In genomic region chr16:67278773-67279295, GRCh38 we compare ENCODE assay signal across 8 cellular contexts.
DNase-seq lines count a peak whose midpoint lies in the region; ATAC-seq and TF ChIP-seq lines count a peak whose summit lies in the region.

No MANE protein-coding gene starts in this region.

- peaks cover 40% of the 10 kb centered on the region for H3K27me3 Mint-ChIP-seq in nephron progenitor cell (ENCODE audit: low read depth, poor library complexity)

- peak overlapping the region; percentile 65 for H3K4me3 ChIP-seq in GM06990 (replicated peaks; ENCODE audit: low read depth, low read length)

- no peaks in the 10 kb centered on the region for H3K9me3 Mint-ChIP-seq in nephron progenitor cell

- no peak for DNase-seq in GM06990 (ENCODE audit: extremely low read depth, insufficient read length)
- DNase-seq in KG1 (lab: John Stamatoyannopoulos, UW), result peak; percentile 24
- DNase-seq in activated CD4-positive, alpha-beta T cell treated with anti-CD3 and anti-CD28 coated beads, Interleukin-2, amount 50 U/mL, for 24 hours (ENCODE audit: low read depth in 1 of 2, low spot score in 1 of 2), result peak; percentile 45 to 52
- DNase-seq in erythroblast (lab: John Stamatoyannopoulos, UW), result peak; percentile 68 to 73
- DNase-seq in nephron progenitor cell, result no peak
- no peak for DNase-seq in NCI-H345 (lab: John Stamatoyannopoulos, UW)

- TF ChIP-seq CTCF in GM06990 (IDR thresholded peaks at IDR 0.05; ENCODE audit: insufficient read depth, low read length, poor library complexity, severe bottlenecking) (peak; percentile 58), nephron progenitor cell (IDR thresholded peaks at IDR 0.05) (no peak)

- peaks cover 8% of the 10 kb centered on the region for H3K4me1 Mint-ChIP-seq in nephron progenitor cell

- H3K27ac Mint-ChIP-seq in nephron progenitor cell, result no peak overlapping the region

- TF ChIP-seq POLR2A in erythroblast (IDR thresholded peaks at IDR 0.05; ENCODE audit: low read length), result peak; percentile 13

- peak overlapping the region; percentile 73 for H3K4me3 Mint-ChIP-seq in nephron progenitor cell

- no peaks in the 10 kb centered on the region for H3K36me3 Mint-ChIP-seq in nephron progenitor cell (ENCODE audit: low read depth)

- H3K27me3 ChIP-seq in GM06990 (replicated peaks; ENCODE audit: control insufficient read depth, insufficient read depth, low read length), result no peaks in the 10 kb centered on the region; the same call in 1 of the 2 replicates

- peak; percentile 13 for ATAC-seq in GM21526 (IDR thresholded peaks at IDR 0.05; ENCODE audit: low FRiP score, unreplicated experiment)
- no peak for ATAC-seq in HG03457 (IDR thresholded peaks at IDR 0.05; ENCODE audit: unreplicated experiment)

- H3K36me3 ChIP-seq in GM06990 (ENCODE audit: control insufficient read depth, insufficient read depth, low read length), result no peaks in the 10 kb centered on the region; the same call in 1 of the 2 replicates

Comparison
In these comparisons a context has a peak if more than half of its experiments do, and no peak if none do; other contexts are left out.
1. DNase-seq: peak in KG1 (single experiment), activated CD4-positive, alpha-beta T cell treated with anti-CD3 and anti-CD28 coated beads, Interleukin-2, amount 50 U/mL, for 24 hours (2 of 2) and erythroblast (2 of 2); none in GM06990 (single experiment), nephron progenitor cell (single experiment) and NCI-H345 (single experiment).